In the genomic region with DNA sequence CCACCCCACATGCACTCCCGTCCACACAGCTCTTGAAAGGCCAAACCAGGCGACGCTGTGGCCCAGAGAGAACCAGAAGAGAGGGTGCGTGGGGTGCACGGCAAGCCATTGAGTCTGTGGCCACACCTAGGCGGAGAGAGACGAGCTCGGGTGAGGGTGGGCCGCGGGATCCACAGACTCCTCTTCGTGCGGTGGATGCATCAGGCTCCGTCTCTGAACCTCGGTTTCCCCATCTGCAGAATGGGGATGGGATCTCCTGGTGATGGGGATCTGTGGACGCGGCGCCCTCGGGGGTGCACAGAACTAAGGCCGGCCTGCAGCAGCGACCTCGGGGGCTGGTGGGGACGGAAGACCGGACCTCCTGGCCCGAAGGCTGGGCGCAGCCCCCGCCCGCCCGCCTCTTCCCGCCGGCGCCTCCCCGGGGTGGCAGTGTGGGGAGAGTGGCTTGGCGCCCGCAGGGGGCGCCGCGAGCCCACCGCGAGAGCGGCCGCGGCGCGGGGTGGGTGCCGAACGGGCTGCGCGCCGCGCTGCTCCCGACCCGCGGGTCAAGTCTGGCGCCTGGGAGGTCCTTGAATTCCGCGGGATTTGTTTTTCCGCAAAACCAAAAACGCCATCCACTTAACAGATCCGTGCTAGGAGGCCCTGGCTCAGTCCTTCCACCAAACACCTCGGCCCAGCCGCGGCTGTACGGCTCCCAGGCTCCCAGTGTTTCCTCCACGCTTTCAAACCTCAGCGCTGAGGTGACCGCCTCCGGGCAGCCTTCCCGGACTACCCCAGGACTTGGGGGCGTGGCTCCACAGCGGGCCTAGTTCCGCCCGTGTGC, we compare ENCODE assay signal across 8 cellular contexts. TPM values are rescaled to one million over a fixed set of nuclear protein-coding genes. Genes with fewer than 3 reads are reported as not detected.
DNase-seq lines count a peak whose midpoint lies in the region; ATAC-seq and TF ChIP-seq lines count a peak whose summit lies in the region.

No MANE protein-coding gene starts in this region.

- intact Hi-C loops in adrenal gland (cut with DNase I): loop anchor here (5.0 to 10.0 kb wide), 2 partner anchors 258 to 286 kb away; a partner anchor contains a TSS
- intact Hi-C loops in left ventricle myocardium superior (cut with micrococcal nuclease): loop anchor here (10.0 kb wide), 1 partner anchor 288 kb away; no protein-coding TSS in a partner anchor
- intact Hi-C loops in psoas muscle (cut with DNase I): loop anchor here in 1 of 2 donors (1.0 to 10.0 kb wide), 4 partner anchors 75 to 478 kb away; no protein-coding TSS in a partner anchor

- TF ChIP-seq POLR2A in adrenal gland (IDR thresholded peaks at IDR 0.05): no peak

- no peaks in the 10 kb centered on the region for H3K36me3 ChIP-seq in adrenal gland (replicated peaks in 1 of 2)
- no peaks in the 10 kb centered on the region for H3K36me3 ChIP-seq in psoas muscle (ENCODE audit: insufficient read depth in 1 of 2, low read depth in 1 of 2)

- in situ Hi-C loops in SK-MEL-5 (cut with HindIII; ENCODE audit: low pct_unique_long_range_greater_than_20kb, low sequenced_read_pairs): no loop called here

- H3K27me3 ChIP-seq in adrenal gland: no peaks in the 10 kb centered on the region
- no peaks in the 10 kb centered on the region for H3K27me3 ChIP-seq in psoas muscle (ENCODE audit: insufficient read depth in 3 of 3, low read length in 2 of 3)

- peak in 3 of 6 experiments; percentile 57 to 64 (median 64) for TF ChIP-seq CTCF in adrenal gland (IDR thresholded peaks at IDR 0.05)
- peak; percentile 79 for TF ChIP-seq CTCF in psoas muscle (IDR thresholded peaks at IDR 0.05)

- peak overlapping the region in 2 of 4 donors; percentile 31 to 70 for H3K4me3 ChIP-seq in adrenal gland
- peak overlapping the region; percentile 81 for H3K4me3 ChIP-seq in psoas muscle

- peak; percentile 56 for ATAC-seq in HG02678 (IDR thresholded peaks at IDR 0.05; ENCODE audit: unreplicated experiment)
- peak; percentile 98 for ATAC-seq in left ventricle myocardium superior
- ATAC-seq in psoas muscle: peak; percentile 92 to 98 (median 95)
- ATAC-seq in HG03097 (IDR thresholded peaks at IDR 0.05; ENCODE audit: low FRiP score, unreplicated experiment): no peak

- no peaks in the 10 kb centered on the region for H3K9me3 ChIP-seq in adrenal gland (replicated peaks in 1 of 3)
- no peaks in the 10 kb centered on the region for H3K9me3 ChIP-seq in psoas muscle

- WGBS in adrenal gland, 4 donors: 6 to 13% (median 10%) methylated on average over 29 to 72 of the region's 72 CpGs
- WGBS in psoas muscle, 3 donors: 5 to 8% (median 6%) methylated on average over 54 to 72 of the region's 72 CpGs

- H3K4me1 ChIP-seq in adrenal gland (replicated peaks in 1 of 2) (peaks cover 4 to 5% of the 10 kb centered on the region in 2 donors), psoas muscle (peaks cover 3% of the 10 kb centered on the region)

- no peak overlapping the region for H3K27ac ChIP-seq in adrenal gland
- H3K27ac ChIP-seq in psoas muscle: peak overlapping the region; percentile 78

- DNase-seq in EL (peak; percentile 50), SK-MEL-5 (ENCODE audit: low read depth, low spot score) (peak; percentile 43), adrenal gland (peak in 6 of 7 donors; percentile 16 to 67 (median 52)), left ventricle myocardium superior (peak; percentile 61), psoas muscle (peak; percentile 78), cortex of kidney (lab: John Stamatoyannopoulos, UW) (no peak)

RNA-seq across cellular contexts. Expression of a gene that starts 13.2 kb away (rescaled TPM):
- total RNA-seq in SK-MEL-5 (2014; rRNA removed; shearing (Covaris generic)): 78.6 and 82.0 TPM in 2 replicates
- polyA plus RNA-seq in SK-MEL-5 (2015; cell fraction: cytosol; rRNA removed): 60.8 and 75.5 TPM in 2 replicates
- polyA plus RNA-seq in SK-MEL-5 (2015; cell fraction: nucleus; rRNA removed): 143 and 158 TPM in 2 replicates
- total RNA-seq in adrenal gland (10 to 100 TPM; 27.7 to 97.1 (median 41.7) TPM), left ventricle myocardium superior (8.4 TPM), psoas muscle (10 to 100 TPM in 3 of 4 donors, 1 to 10 TPM in 1; 7.9 to 13.6 (median 10.5) TPM)
- polyA plus RNA-seq in adrenal gland (10 to 100 TPM; 44.7 to 62.0 (median 56.4) TPM), psoas muscle (10 to 100 TPM; 10.4 to 14.2 (median 12.0) TPM)
